Comparison of ENCODE assay signal across 11 cellular contexts in genomic region chr13:34867590-34867989, GRCh38.
DNase-seq lines count a peak whose midpoint lies in the region; ATAC-seq, FAIRE-seq and TF ChIP-seq lines count a peak whose summit lies in the region.
"Had no signal": no experiment of that assay in that cellular context is flagged by ENCODE, and none has a peak within 500 bp of the region (broad histone marks: within the 10 kb centered on the region; RNA-seq: fewer than 3 reads in every experiment).

No MANE protein-coding gene starts in this region.

- FAIRE-seq in H1 (lab: Jason Lieb, UNC), result peak; percentile 7
- FAIRE-seq: D721Med had no signal

- H2BK120ac ChIP-seq in H1 (replicated peaks; ENCODE audit: low read depth, low read length), result no peak overlapping the region

- no peak overlapping the region for H2BK20ac ChIP-seq in H1 (ENCODE audit: low read length)

- peaks cover 0 to 13% (median 8%) of the 10 kb centered on the region in 4 experiments; a peak in 6 of 7 replicates for H3K4me1 ChIP-seq in H1 (replicated peaks in 1 of 4; ENCODE audit: control insufficient read depth in 3 of 4, insufficient read depth in 4 of 4, low read length in 3 of 4)
- H3K4me1 ChIP-seq: right atrium auricular region had no signal

- no peak overlapping the region for H4K5ac ChIP-seq in H1 (ENCODE audit: insufficient read length, low read depth, low read length)

- H3K23ac ChIP-seq in H1 (ENCODE audit: insufficient read length), result no peak overlapping the region

- WGBS in H1 (ENCODE audit: extremely low coverage in 1 of 2, insufficient coverage in 1 of 2, insufficient read length in 1 of 2, insufficient replicate concordance in 2 of 2, low coverage in 1 of 2, low lambda C conversion rate in 2 of 2, missing lambda C conversion rate in 1 of 2), 2 experiments, result 86% methylated on average over 4 of the region's 4 CpGs; no CpG with 5 or more reads in 1 of the 2 experiments

- H3K18ac ChIP-seq in H1 (ENCODE audit: extremely low read depth, low read length), result no peak overlapping the region

- H3K9me3 ChIP-seq in H1 (ENCODE audit: insufficient read depth in 2 of 2, low read depth in 1 of 2, low read length in 1 of 2), result no peaks in the 10 kb centered on the region
- H3K9me3 ChIP-seq: right atrium auricular region had no signal

- CTCF ChIA-PET in H1 (lab: Charles Lee; ENCODE audit: partially characterized antibody), result no interaction called here

- ATAC-seq in GM21381 (IDR thresholded peaks at IDR 0.05; ENCODE audit: unreplicated experiment), result no peak

- H4K20me1 ChIP-seq in H1 (replicated peaks in 1 of 2; ENCODE audit: control insufficient read depth in 1 of 2, insufficient read depth in 2 of 2, low read length in 2 of 2), result no peaks in the 10 kb centered on the region

- H3K56ac ChIP-seq in H1 (replicated peaks; ENCODE audit: insufficient read length, low read depth, low read length), result no peak overlapping the region

- H3K4me3 ChIP-seq in H1 (ENCODE audit: extremely low read depth in 1 of 4, insufficient read depth in 2 of 4, low read depth in 3 of 4, low read length in 4 of 4), result no peak overlapping the region
- H3K4me3 ChIP-seq: right atrium auricular region had no signal

- H2AFZ ChIP-seq in H1 (ENCODE audit: low read length), result peak overlapping the region; percentile 73; the same call in 1 of the 2 replicates

- no peak for TF ChIP-seq EP300 in H1 (IDR thresholded peaks at IDR 0.05; ENCODE audit: borderline replicate concordance in 1 of 2, low read depth in 2 of 2, low read length in 2 of 2)

- H3K4me2 ChIP-seq in H1 (ENCODE audit: insufficient read depth in 1 of 2, low read depth in 2 of 2, low read length in 2 of 2), result no peak overlapping the region

- H3K36me3 ChIP-seq in H1 (ENCODE audit: control insufficient read depth in 2 of 4, insufficient read depth in 4 of 4, low read length in 3 of 4), result no peaks in the 10 kb centered on the region
- H3K36me3 ChIP-seq: right atrium auricular region had no signal

- H3K79me1 ChIP-seq in H1 (ENCODE audit: low read depth, low read length), result no peaks in the 10 kb centered on the region

- no peak overlapping the region for H3K27ac ChIP-seq in H1 (ENCODE audit: low read depth, low read length)
- H3K27ac ChIP-seq: right atrium auricular region had no signal

- no peak for TF ChIP-seq POLR2A in H1 (IDR thresholded peaks at IDR 0.05; ENCODE audit: control extremely low read depth in 1 of 2, low read depth in 2 of 2, low read length in 2 of 2)

- no peak for TF ChIP-seq RAD21 in H1 (IDR thresholded peaks at IDR 0.05 in 1 of 2, conservative IDR thresholded peaks at IDR 0.05 in 1 of 2; ENCODE audit: low read depth in 2 of 2, low read length in 2 of 2)

- no peak for TF ChIP-seq CTCF in H1 (IDR thresholded peaks at IDR 0.05; ENCODE audit: control extremely low read depth in 1 of 3, insufficient read depth in 1 of 3, low read depth in 1 of 3, low read length in 3 of 3)

- no peak overlapping the region for H3K4ac ChIP-seq in H1 (replicated peaks; ENCODE audit: insufficient read length, low read depth, low read length)

- H2BK5ac ChIP-seq in H1 (ENCODE audit: low read depth, low read length), result no peak overlapping the region

- no peaks in the 10 kb centered on the region for H3K23me2 ChIP-seq in H1 (ENCODE audit: low read depth, low read length)

- no peaks in the 10 kb centered on the region for H3K79me2 ChIP-seq in H1 (ENCODE audit: control insufficient read depth in 1 of 2, insufficient read depth in 2 of 2, low read length in 2 of 2)

- DNase-seq in ELR (ENCODE audit: low read depth) (peak; percentile 18), NCI-H226 (peak; percentile 29), H1 (ENCODE audit: low read depth in 1 of 2, low spot score in 2 of 2) (no peak), putamen (ENCODE audit: low spot score) (peak; percentile 68), NCI-H524 (lab: John Stamatoyannopoulos, UW) (no peak)
- DNase-seq in effector CD4-positive, alpha-beta T cell, result no peak
- DNase-seq: activated T-cell treated with anti-CD3 and anti-CD28 coated beads for 4 hours, Kasumi-1 had no signal

- H3K14ac ChIP-seq in H1 (ENCODE audit: insufficient read length), result no peak overlapping the region

- no peak overlapping the region for H2AK5ac ChIP-seq in H1 (ENCODE audit: low read depth, low read length)

- H2BK12ac ChIP-seq in H1 (ENCODE audit: low read depth, low read length), result no peak overlapping the region

- no peak overlapping the region for H4K8ac ChIP-seq in H1 (ENCODE audit: extremely low read depth, insufficient read depth, low read length)

- H3K27me3 ChIP-seq in H1 (replicated peaks in 1 of 4; ENCODE audit: control insufficient read depth in 3 of 4, extremely low read depth in 1 of 4, insufficient read depth in 3 of 4, low read length in 3 of 4), result no peaks in the 10 kb centered on the region
- H3K27me3 ChIP-seq: right atrium auricular region had no signal

- H4K91ac ChIP-seq in H1 (replicated peaks; ENCODE audit: insufficient read length, low read length), result no peak overlapping the region

- POLR2A ChIA-PET in H1 (lab: Charles Lee; ENCODE audit: partially characterized antibody), result interaction anchor here (1.1 kb wide), 1 partner anchor 28 kb away, joined by 3 read pairs; no protein-coding TSS in a partner anchor

- no peak overlapping the region for H2BK15ac ChIP-seq in H1 (ENCODE audit: low read length)

- H3K9ac ChIP-seq in H1 (replicated peaks in 1 of 4; ENCODE audit: extremely low read depth in 1 of 4, low read depth in 3 of 4, low read length in 3 of 4), result no peak overlapping the region

TF ChIP-seq in H1, 55 proteins besides CTCF, POLR2A, EP300 and RAD21:
- TF ChIP-seq EZH2 (IDR thresholded peaks at IDR 0.05; ENCODE audit: low read depth, low read length, severe bottlenecking) (no peak), MAFK (IDR thresholded peaks at IDR 0.05; ENCODE audit: low read depth, low read length) (peak; percentile 55; the same call in 1 of the 2 replicates), BACH1 (IDR thresholded peaks at IDR 0.05; ENCODE audit: low read length) (peak; percentile 35; the same call in 1 of the 2 replicates)
TF ChIP-seq in H1: peak in this region for 2.

Comparison
In these comparisons a context has a peak if more than half of its experiments do, and no peak if none do; other contexts are left out.
1. DNase-seq: peak in ELR (single experiment), NCI-H226 (single experiment) and putamen (single experiment); none in H1 (0 of 2), NCI-H524 (0 of 2) and effector CD4-positive, alpha-beta T cell (single experiment).